In the genomic region with DNA sequence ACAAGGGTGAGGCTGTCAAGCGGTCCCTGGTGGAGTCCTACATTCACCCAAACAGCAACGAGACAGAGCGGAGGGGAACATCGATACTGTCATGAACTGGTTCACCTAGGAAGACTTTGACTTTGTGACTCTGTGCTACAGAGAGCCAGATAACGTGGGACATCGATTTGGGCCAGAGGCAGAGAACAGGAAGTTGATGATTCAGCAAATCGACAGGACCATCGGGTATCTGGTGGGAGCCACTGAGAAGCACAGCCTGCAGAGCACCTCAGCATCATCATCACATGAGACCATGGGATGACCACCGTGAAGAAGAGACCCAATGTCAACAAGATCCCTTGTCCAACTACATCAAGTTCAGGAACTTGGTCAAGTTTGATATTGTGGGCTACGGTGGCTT, we compare ENCODE assay signal across 5 cellular contexts.
DNase-seq lines count a peak whose midpoint lies in the region; ATAC-seq, FAIRE-seq and TF ChIP-seq lines count a peak whose summit lies in the region.
"Not testable (repeated sequence)": the region's sequence is repeated elsewhere in the genome, so short reads cannot be mapped to it uniquely, and the experiment has no call there.

No MANE protein-coding gene starts in this region.

- not testable (repeated sequence) for H3K4me2 ChIP-seq in A549; K562 (ENCODE audit: insufficient read depth, low read length); HepG2 (ENCODE audit: low read depth, low read length); osteoblast (ENCODE audit: insufficient read depth, low read length)

- H3K9me3 ChIP-seq in A549; K562 (replicated peaks; ENCODE audit: control insufficient read depth, insufficient read depth, low read depth, low read length); HepG2 (ENCODE audit: low read length); osteoblast (ENCODE audit: low read depth, low read length): not testable (repeated sequence)

- not testable (repeated sequence) for H3K36me3 ChIP-seq in K562 (ENCODE audit: control insufficient read depth, insufficient read depth, low read length); HepG2 (replicated peaks in 1 of 2; ENCODE audit: control insufficient read depth in 1 of 2, insufficient read depth in 2 of 2, low read length in 2 of 2); osteoblast (ENCODE audit: insufficient read depth, low read length)

- ATAC-seq in A549, K562, HepG2: not testable (repeated sequence)

- TF ChIP-seq RAD21 in A549 (conservative IDR thresholded peaks at IDR 0.05 in 1 of 2, IDR thresholded peaks at IDR 0.05 in 1 of 2); K562 (CRISPR knock-in tag; conservative IDR thresholded peaks at IDR 0.05 in 1 of 2, IDR thresholded peaks at IDR 0.05 in 1 of 2); HepG2 (CRISPR knock-in tag; IDR thresholded peaks at IDR 0.05): not testable (repeated sequence)

- not testable (repeated sequence) for H3K4me3 ChIP-seq in A549; K562; HepG2 (replicated peaks in 1 of 3; ENCODE audit: insufficient read depth in 1 of 3, low read depth in 2 of 3, low read length in 3 of 3); osteoblast (ENCODE audit: insufficient read depth, low read length)

- POLR2A ChIA-PET in A549 (lab: Yijun Ruan, JAX); K562 (lab: Yijun Ruan, JAX); HepG2 (lab: Yijun Ruan, JAX): not testable (repeated sequence)

- not testable (repeated sequence) for H3K27me3 ChIP-seq in K562 (ENCODE audit: control insufficient read depth in 2 of 2, insufficient read depth in 2 of 2, low read length in 2 of 2); HepG2 (ENCODE audit: control insufficient read depth in 1 of 2, insufficient read depth in 2 of 2, low read length in 2 of 2); osteoblast (ENCODE audit: insufficient read depth, low read length)

- DNase-seq in A549 (ENCODE audit: low read depth in 1 of 2, low spot score in 1 of 2); K562 (ENCODE audit: extremely low read depth in 1 of 4, low spot score in 3 of 4); HepG2 (ENCODE audit: low spot score): not testable (repeated sequence)
- DNase-seq in mesenteric fat pad (ENCODE audit: low spot score): peak; percentile 33
- peak; percentile 6 for DNase-seq in osteoblast (ENCODE audit: insufficient read length, low spot score, missing footprints)

- TF ChIP-seq POLR2A in A549 (IDR thresholded peaks at IDR 0.05; ENCODE audit: low read length); K562 (conservative IDR thresholded peaks at IDR 0.05); HepG2 (IDR thresholded peaks at IDR 0.05; ENCODE audit: insufficient read depth in 1 of 2, low read depth in 2 of 2, low read length in 2 of 2): not testable (repeated sequence)

- in situ Hi-C loops in K562 (cut with MboI); HepG2 (cut with HindIII; ENCODE audit: extremely low pct_ligation_motif_present, low pct_unique_long_range_greater_than_20kb): not testable (repeated sequence)

- FAIRE-seq in A549 (lab: Jason Lieb, UNC); K562 (lab: Jason Lieb, UNC); HepG2 (lab: Jason Lieb, UNC): not testable (repeated sequence)

- not testable (repeated sequence) for H3K9me1 ChIP-seq in K562 (ENCODE audit: control insufficient read depth, insufficient read depth, low read length)

- not testable (repeated sequence) for H3K79me2 ChIP-seq in K562 (ENCODE audit: control insufficient read depth, insufficient read depth, low read length); HepG2 (ENCODE audit: insufficient read depth, low read length); osteoblast (ENCODE audit: insufficient read depth, low read length)

- CTCF ChIA-PET in A549 (lab: Yijun Ruan, JAX); K562 (lab: Yijun Ruan, JAX; ENCODE audit: low intra/inter-chr PET ratio); HepG2 (lab: Yijun Ruan, JAX; ENCODE audit: low intra/inter-chr PET ratio, low total read pairs): not testable (repeated sequence)

- TF ChIP-seq CTCF in A549 (IDR thresholded peaks at IDR 0.05); K562 (IDR thresholded peaks at IDR 0.05 in 2 of 3, conservative IDR thresholded peaks at IDR 0.05 in 1 of 3; ENCODE audit: insufficient read depth in 2 of 3, low read depth in 1 of 3, low read length in 3 of 3); HepG2 (CRISPR knock-in tag; IDR thresholded peaks at IDR 0.05); osteoblast (IDR thresholded peaks at IDR 0.05; ENCODE audit: extremely low read depth, low read depth, low read length): not testable (repeated sequence)

- intact Hi-C loops in K562 (cut with micrococcal nuclease); HepG2 (cut with micrococcal nuclease; ENCODE audit: unreplicated experiment): not testable (repeated sequence)

- WGBS in A549 (ENCODE audit: missing lambda C conversion rate): 21% methylated on average over 7 of the region's 10 CpGs
- WGBS in K562 (ENCODE audit: insufficient coverage, low coverage, missing lambda C conversion rate): under 1% methylated on average over 10 of the region's 10 CpGs
- WGBS in HepG2 (ENCODE audit: low lambda C conversion rate): 20% methylated on average over 3 of the region's 10 CpGs

- H3K9ac ChIP-seq in K562 (ENCODE audit: insufficient read depth in 1 of 2, low read depth in 2 of 2, low read length in 2 of 2); HepG2 (ENCODE audit: insufficient read depth, low read depth, low read length): not testable (repeated sequence)

- not testable (repeated sequence) for H2AFZ ChIP-seq in K562 (ENCODE audit: low read depth, low read length); HepG2 (ENCODE audit: low read length); osteoblast (ENCODE audit: low read length)

- H3K4me1 ChIP-seq in A549; K562 (replicated peaks in 1 of 2; ENCODE audit: control insufficient read depth in 2 of 2, insufficient read depth in 2 of 2, low read length in 2 of 2); HepG2 (ENCODE audit: insufficient read depth, low read length); osteoblast (ENCODE audit: insufficient read depth, low read length): not testable (repeated sequence)

- not testable (repeated sequence) for TF ChIP-seq EP300 in A549 (IDR thresholded peaks at IDR 0.05); K562 (IDR thresholded peaks at IDR 0.05; ENCODE audit: low read length); HepG2 (IDR thresholded peaks at IDR 0.05; ENCODE audit: low read depth in 2 of 2, low read length in 2 of 2); HepG2 (CRISPR knock-in tag; IDR thresholded peaks at IDR 0.05; ENCODE audit: borderline replicate concordance)

- not testable (repeated sequence) for H3K27ac ChIP-seq in A549; K562 (ENCODE audit: extremely low read depth, low read depth, low read length); HepG2 (ENCODE audit: extremely low read length, insufficient read depth, low read length); osteoblast (ENCODE audit: low read depth, low read length)

- not testable (repeated sequence) for BruUV-seq in K562 (replicated peaks; lab: Mats Ljungman, UMichigan); HepG2 (replicated peaks; lab: Mats Ljungman, UMichigan)

- H4K20me1 ChIP-seq in K562 (replicated peaks; ENCODE audit: control insufficient read depth, insufficient read depth, low read length); HepG2 (ENCODE audit: insufficient read depth, low read length); osteoblast (ENCODE audit: insufficient read depth, low read length): not testable (repeated sequence)

TF ChIP-seq in A549, 52 proteins besides CTCF, POLR2A, EP300 and RAD21:
- peak; percentile 73 for TF ChIP-seq MAFK (IDR thresholded peaks at IDR 0.05; ENCODE audit: partially characterized antibody)

TF ChIP-seq in K562, 482 proteins besides CTCF, POLR2A, EP300 and RAD21:
- TF ChIP-seq NFE2 (IDR thresholded peaks at IDR 0.05; ENCODE audit: low read depth) (0 out of 2 replicates have a peak, but pooled peaks have one; percentile 7), ZNF316 (IDR thresholded peaks at IDR 0.05) (peak; percentile 87), MAFG (tag; conservative IDR thresholded peaks at IDR 0.05) (peak; percentile 86), C11orf30 (IDR thresholded peaks at IDR 0.05; ENCODE audit: low read depth) (peak; percentile 83), MAFK (IDR thresholded peaks at IDR 0.05; ENCODE audit: low read length) (peak; percentile 33; the same call in 1 of the 2 replicates)
TF ChIP-seq in K562: peak in this region for 5; not testable (repeated sequence) for 477.

TF ChIP-seq in HepG2, 621 proteins besides CTCF, POLR2A, EP300 and RAD21:
- TF ChIP-seq MAFK (conservative IDR thresholded peaks at IDR 0.05 in 1 of 2, IDR thresholded peaks at IDR 0.05 in 1 of 2; ENCODE audit: low read length in 2 of 2): peak in 1 of 2 experiments; percentile 64; a peak in 3 of 4 replicates
- peak; percentile 51; the same call in 1 of the 2 replicates for TF ChIP-seq MAFF (IDR thresholded peaks at IDR 0.05; ENCODE audit: low read depth, low read length)
